ENCODE assay signal across 8 cellular contexts in genomic region chr4:53378171-53378482, GRCh38. TPM values are rescaled to one million over a fixed set of nuclear protein-coding genes. Genes with fewer than 3 reads are reported as not detected.
DNase-seq lines count a peak whose midpoint lies in the region; ATAC-seq and TF ChIP-seq lines count a peak whose summit lies in the region.

No MANE protein-coding gene starts in this region.

- H3K27ac Mint-ChIP-seq in nephron: peak overlapping the region; percentile 96 to 99 (median 98)

- peak overlapping the region; percentile 96 to 100 (median 99) for H3K4me3 Mint-ChIP-seq in nephron

- H3K4me1 Mint-ChIP-seq in nephron: peaks cover 28% of the 10 kb centered on the region

- DNase-seq in caudate nucleus (lab: John Stamatoyannopoulos, UW): no peak
- DNase-seq in iPS-NIHi11 (ENCODE audit: low spot score): no peak
- no peak for DNase-seq in ureter (ENCODE audit: low spot score)
- DNase-seq in 8988T: no peak
- DNase-seq in activated CD4-positive, alpha-beta T cell treated with anti-CD3 and anti-CD28 coated beads for 48 hours: no peak

- ATAC-seq in GM18861 (IDR thresholded peaks at IDR 0.05; ENCODE audit: unreplicated experiment): peak; percentile 22
- peak; percentile 35 for ATAC-seq in HG03460 (IDR thresholded peaks at IDR 0.05; ENCODE audit: unreplicated experiment)

- peaks cover 10% of the 10 kb centered on the region for H3K36me3 Mint-ChIP-seq in nephron (ENCODE audit: low read depth)

- TF ChIP-seq CTCF in nephron (IDR thresholded peaks at IDR 0.05; ENCODE audit: unreplicated experiment in 3 of 3): no peak

- H3K9me3 Mint-ChIP-seq in nephron: no peaks in the 10 kb centered on the region

- H3K27ac ChIP-seq in caudate nucleus (ENCODE audit: low read depth, low read length): peak overlapping the region; percentile 63

- peaks cover 4% of the 10 kb centered on the region for H3K27me3 Mint-ChIP-seq in nephron (ENCODE audit: low read depth)

RNA-seq across cellular contexts. Expression of gene FIP1L1, which starts 0.7 kb away (rescaled TPM):
- total RNA-seq in ureter: 67.8 TPM

RNA-seq across cellular contexts. Expression of gene SCFD2, which starts 12.3 kb away (rescaled TPM):
- total RNA-seq in ureter: 46.6 TPM
